Comparison of ENCODE assay signal across 8 cellular contexts in genomic region chr15:98650871-98651481, GRCh38. TPM values are rescaled to one million over a fixed set of nuclear protein-coding genes. Genes with fewer than 3 reads are reported as not detected.
DNase-seq lines count a peak whose midpoint lies in the region; ATAC-seq and TF ChIP-seq lines count a peak whose summit lies in the region.

No MANE protein-coding gene starts in this region.

- no peak for TF ChIP-seq POLR2A in upper lobe of left lung (IDR thresholded peaks at IDR 0.05)

- H3K4me3 Mint-ChIP-seq in Caco-2 (ENCODE audit: unreplicated experiment), result peak overlapping the region; percentile 93
- H3K4me3 Mint-ChIP-seq in T-helper 1 cell treated with Interleukin-12 subunit alpha and Interleukin-12 subunit beta and Interleukin-4 antibody, amounts not matched to agents 30 μg/mL and 1 μg/mL, for 36 hours, result peak overlapping the region; percentile 95

- 8 to 13% methylated on average over 36 to 37 of the region's 37 CpGs for WGBS in upper lobe of left lung, 2 donors

- peak overlapping the region; percentile 77 for H3K9ac ChIP-seq in mucosa of stomach (ENCODE audit: low read length)

- H3K27me3 ChIP-seq in Caco-2 (replicated peaks; ENCODE audit: control insufficient read depth, insufficient read depth, low read length) (no peaks in the 10 kb centered on the region), mucosa of stomach (ENCODE audit: control insufficient read depth, insufficient read depth, low read length) (peaks cover 33% of the 10 kb centered on the region), upper lobe of left lung (no peaks in the 10 kb centered on the region)

- no peaks in the 10 kb centered on the region for H3K9me3 Mint-ChIP-seq in Caco-2 (ENCODE audit: unreplicated experiment)
- H3K9me3 Mint-ChIP-seq in T-helper 1 cell treated with Interleukin-12 subunit alpha and Interleukin-12 subunit beta and Interleukin-4 antibody, amounts not matched to agents 30 μg/mL and 1 μg/mL, for 36 hours, result no peaks in the 10 kb centered on the region

- H3K36me3 ChIP-seq in Caco-2 (ENCODE audit: control insufficient read depth, insufficient read depth, low read length), result no peaks in the 10 kb centered on the region
- H3K36me3 ChIP-seq in mucosa of stomach (ENCODE audit: control insufficient read depth, insufficient read depth, low read length), result no peaks in the 10 kb centered on the region
- H3K36me3 ChIP-seq in upper lobe of left lung, result no peaks in the 10 kb centered on the region

- H3K27ac Mint-ChIP-seq in Caco-2 (ENCODE audit: unreplicated experiment), result peak overlapping the region; percentile 86
- peak overlapping the region; percentile 93 for H3K27ac Mint-ChIP-seq in T-helper 1 cell treated with Interleukin-12 subunit alpha and Interleukin-12 subunit beta and Interleukin-4 antibody, amounts not matched to agents 30 μg/mL and 1 μg/mL, for 36 hours

- DNase-seq in Caco-2 (no peak), dermis blood vessel endothelial cell (peak; percentile 34), upper lobe of left lung (peak in 1 of 2 donors; percentile 33)
- no peak for DNase-seq in effector CD8-positive, alpha-beta T cell (lab: John Stamatoyannopoulos, UW)

- intact Hi-C loops in Caco-2 (cut with micrococcal nuclease; ENCODE audit: unreplicated experiment), result loop anchor here (2.0 to 10.0 kb wide), 3 partner anchors 20 to 424 kb away; no protein-coding TSS in a partner anchor

- ATAC-seq in upper lobe of left lung (ENCODE audit: low FRiP score in 2 of 2), result no peak
- ATAC-seq in GM19351 (IDR thresholded peaks at IDR 0.05; ENCODE audit: unreplicated experiment), result no peak
- no peak for ATAC-seq in HG03135 (IDR thresholded peaks at IDR 0.05; ENCODE audit: unreplicated experiment)

- TF ChIP-seq EP300 in upper lobe of left lung (IDR thresholded peaks at IDR 0.05), result no peak

- no peak for TF ChIP-seq CTCF in Caco-2 (IDR thresholded peaks at IDR 0.05; ENCODE audit: insufficient read depth in 1 of 2, low read depth in 1 of 2, low read length in 1 of 2, severe bottlenecking in 1 of 2, unreplicated experiment in 1 of 2)
- TF ChIP-seq CTCF in upper lobe of left lung (IDR thresholded peaks at IDR 0.05), result no peak

- peaks cover 29% of the 10 kb centered on the region for H3K4me1 ChIP-seq in Caco-2
- peaks cover 5% of the 10 kb centered on the region for H3K4me1 ChIP-seq in mucosa of stomach (ENCODE audit: control insufficient read depth, insufficient read depth, low read length)
- peaks cover 21 to 40% (median 29%) of the 10 kb centered on the region in 4 donors for H3K4me1 ChIP-seq in upper lobe of left lung

- no peaks in the 10 kb centered on the region for H3K9me3 ChIP-seq in Caco-2
- H3K9me3 ChIP-seq in mucosa of stomach (ENCODE audit: control insufficient read depth, low read length), result no peaks in the 10 kb centered on the region
- no peaks in the 10 kb centered on the region for H3K9me3 ChIP-seq in upper lobe of left lung

- H3K27me3 Mint-ChIP-seq in Caco-2 (ENCODE audit: insufficient read depth, unreplicated experiment), result no peaks in the 10 kb centered on the region
- H3K27me3 Mint-ChIP-seq in T-helper 1 cell treated with Interleukin-12 subunit alpha and Interleukin-12 subunit beta and Interleukin-4 antibody, amounts not matched to agents 30 μg/mL and 1 μg/mL, for 36 hours (ENCODE audit: low read depth), result peaks cover 53% of the 10 kb centered on the region

- no TSS peak for BruUV-seq in Caco-2 (replicated peaks; lab: Mats Ljungman, UMichigan)

- POLR2A ChIA-PET in Caco-2 (lab: Charles Lee), result no interaction called here

- CTCF ChIA-PET in Caco-2 (lab: Charles Lee), result interaction anchor here (0.6 kb wide), 1 partner anchor 156 kb away, joined by 6 read pairs; no protein-coding TSS in a partner anchor

- H3K4me1 Mint-ChIP-seq in Caco-2 (ENCODE audit: low read depth, unreplicated experiment), result peaks cover 24% of the 10 kb centered on the region
- H3K4me1 Mint-ChIP-seq in T-helper 1 cell treated with Interleukin-12 subunit alpha and Interleukin-12 subunit beta and Interleukin-4 antibody, amounts not matched to agents 30 μg/mL and 1 μg/mL, for 36 hours (ENCODE audit: low read depth), result peaks cover 32% of the 10 kb centered on the region

- H3K36me3 Mint-ChIP-seq in Caco-2 (ENCODE audit: insufficient read depth, unreplicated experiment), result peaks cover 15% of the 10 kb centered on the region
- peaks cover 9% of the 10 kb centered on the region for H3K36me3 Mint-ChIP-seq in T-helper 1 cell treated with Interleukin-12 subunit alpha and Interleukin-12 subunit beta and Interleukin-4 antibody, amounts not matched to agents 30 μg/mL and 1 μg/mL, for 36 hours (ENCODE audit: low read depth)

- H3K4me3 ChIP-seq in Caco-2 (ENCODE audit: low read depth, low read length), result peak overlapping the region; percentile 83
- H3K4me3 ChIP-seq in mucosa of stomach (ENCODE audit: low read length), result peak overlapping the region; percentile 73
- H3K4me3 ChIP-seq in upper lobe of left lung, result peak overlapping the region; percentile 49 to 96 (median 94)

- H3K27ac ChIP-seq in upper lobe of left lung, result peak overlapping the region; percentile 88 to 98 (median 92)

RNA-seq across cellular contexts. Expression of gene IGF1R, which starts 2.6 kb away (rescaled TPM):
- total RNA-seq in Caco-2 (2022) (51.6 and 57.4 TPM in 2 replicates), dermis blood vessel endothelial cell (65.3 and 93.5 TPM in 2 replicates), upper lobe of left lung (100 to 1,000 TPM in 2 of 6 donors, 10 to 100 TPM in 4; 31.0 to 142 (median 63.8) TPM)
